Comparison of ENCODE assay signal across 23 cellular contexts in genomic region chr17:4551796-4552525, GRCh38. TPM values are rescaled to one million over a fixed set of nuclear protein-coding genes. Genes with fewer than 3 reads are reported as not detected.
DNase-seq lines count a peak whose midpoint lies in the region; ATAC-seq, FAIRE-seq and TF ChIP-seq lines count a peak whose summit lies in the region.
"Had no signal": no experiment of that assay in that cellular context is flagged by ENCODE, and none has a peak within 500 bp of the region (broad histone marks: within the 10 kb centered on the region; RNA-seq: fewer than 3 reads in every experiment).

No MANE protein-coding gene starts in this region.

- H2AFZ ChIP-seq in GM12878 (ENCODE audit: control insufficient read depth, low read depth, low read length) (no peak overlapping the region), HepG2 (ENCODE audit: low read length) (no peak overlapping the region)

- H3K9me3 ChIP-seq in GM12878 (replicated peaks; ENCODE audit: control insufficient read depth, insufficient read depth, low read length) (no peaks in the 10 kb centered on the region), HepG2 (ENCODE audit: low read length) (no peaks in the 10 kb centered on the region)
- H3K9me3 ChIP-seq: Caco-2 had no signal

- BruUV-seq in GM12878 (replicated peaks; lab: Mats Ljungman, UMichigan), result no TSS peak
- BruUV-seq in HepG2 (replicated peaks; lab: Mats Ljungman, UMichigan), result no TSS peak

- FAIRE-seq in GM12878 (lab: Jason Lieb, UNC) (no peak), HepG2 (lab: Jason Lieb, UNC) (no peak)
- FAIRE-seq: G401.6, GM12892 had no signal

- SMC1A ChIA-PET in GM12878 (lab: Charles Lee; ENCODE audit: uncharacterized antibody, unreplicated experiment), result no interaction called here

- no peak overlapping the region for H3K4me3 ChIP-seq in H7 (ENCODE audit: insufficient read depth, low read depth, low read length)
- no peak overlapping the region for H3K4me3 ChIP-seq in GM12878
- no peak overlapping the region for H3K4me3 ChIP-seq in HepG2 (replicated peaks in 1 of 3; ENCODE audit: insufficient read depth in 1 of 3, low read depth in 2 of 3, low read length in 3 of 3)
- H3K4me3 ChIP-seq in coronary artery, result no peak overlapping the region

- TF ChIP-seq EP300 in GM12878 (IDR thresholded peaks at IDR 0.05; ENCODE audit: borderline replicate concordance in 1 of 2, control insufficient read depth in 1 of 2, low read depth in 2 of 2, low read length in 2 of 2), result no peak
- TF ChIP-seq EP300 in HepG2 (IDR thresholded peaks at IDR 0.05; ENCODE audit: low read depth in 2 of 2, low read length in 2 of 2), result no peak
- TF ChIP-seq EP300 in HepG2 (CRISPR knock-in tag; IDR thresholded peaks at IDR 0.05; ENCODE audit: borderline replicate concordance), result no peak

- H3K27ac ChIP-seq in GM12878 (ENCODE audit: control insufficient read depth, insufficient read depth), result no peak overlapping the region
- no peak overlapping the region for H3K27ac ChIP-seq in HepG2 (ENCODE audit: extremely low read length, insufficient read depth, low read length)
- no peak overlapping the region for H3K27ac ChIP-seq in coronary artery

- H3K79me2 ChIP-seq in GM12878 (ENCODE audit: control insufficient read depth, insufficient read depth, low read length) (peaks cover 27% of the 10 kb centered on the region), HepG2 (ENCODE audit: insufficient read depth, low read length) (peaks cover 16% of the 10 kb centered on the region)

- ATAC-seq in GM12878 (no peak), HepG2 (no peak), HG03095 (IDR thresholded peaks at IDR 0.05; ENCODE audit: unreplicated experiment) (no peak)

- intact Hi-C loops in GM12878 (cut with micrococcal nuclease; ENCODE audit: unreplicated experiment), result no loop called here
- intact Hi-C loops in HepG2 (cut with micrococcal nuclease; ENCODE audit: unreplicated experiment), result no loop called here
- intact Hi-C loops in posterior vena cava (cut with DNase I), result no loop called here

- H3K36me3 ChIP-seq in H7 (replicated peaks; ENCODE audit: control insufficient read depth, insufficient read depth, low read length) (peaks cover 54% of the 10 kb centered on the region), GM12878 (ENCODE audit: control insufficient read depth in 2 of 2, insufficient read depth in 2 of 2, low read length in 1 of 2) (peaks cover 32 to 34% of the 10 kb centered on the region in 2 experiments), HepG2 (replicated peaks in 1 of 2; ENCODE audit: control insufficient read depth in 1 of 2, insufficient read depth in 2 of 2, low read length in 2 of 2) (peaks cover 38 to 63% of the 10 kb centered on the region in 2 experiments)

- TF ChIP-seq POLR2A in GM12878 (IDR thresholded peaks at IDR 0.05; ENCODE audit: low read depth, low read length) (0 out of 2 replicates have a peak, but pooled peaks have one; percentile 28), HepG2 (IDR thresholded peaks at IDR 0.05; ENCODE audit: insufficient read depth in 1 of 2, low read depth in 2 of 2, low read length in 2 of 2) (no peak)

- RAD21 ChIA-PET in GM12878 (lab: Charles Lee; ENCODE audit: unreplicated experiment), result no interaction called here

- 92% methylated on average over 26 of the region's 27 CpGs for WGBS in GM12878 (ENCODE audit: insufficient coverage, insufficient replicate concordance, low lambda C conversion rate, missing lambda C conversion rate)
- 96% methylated on average over 13 of the region's 27 CpGs for WGBS in HepG2 (ENCODE audit: low lambda C conversion rate)

- no peak for TF ChIP-seq RAD21 in GM12878 (IDR thresholded peaks at IDR 0.05; ENCODE audit: insufficient read depth, low read depth, low read length)
- TF ChIP-seq RAD21 in HepG2 (CRISPR knock-in tag; IDR thresholded peaks at IDR 0.05), result no peak

- POLR2A ChIA-PET in GM12878 (lab: Charles Lee) (no interaction called here), HepG2 (lab: Yijun Ruan, JAX) (interaction anchor here (1.1 kb wide), 1 partner anchor 14 kb away, joined by 3 read pairs; no protein-coding TSS in a partner anchor)

- TF ChIP-seq CTCF in GM12878 (IDR thresholded peaks at IDR 0.05 in 2 of 3, conservative IDR thresholded peaks at IDR 0.05 in 1 of 3; ENCODE audit: control insufficient read depth in 2 of 3, extremely low read depth in 1 of 3, insufficient read depth in 1 of 3, low read depth in 3 of 3, low read length in 3 of 3), result no peak
- TF ChIP-seq CTCF in HepG2 (CRISPR knock-in tag; IDR thresholded peaks at IDR 0.05), result no peak
- no peak for TF ChIP-seq CTCF in coronary artery (IDR thresholded peaks at IDR 0.05)

- no peaks in the 10 kb centered on the region; the same call in 1 of the 2 replicates for H4K20me1 ChIP-seq in GM12878 (ENCODE audit: control insufficient read depth, insufficient read depth)
- no peaks in the 10 kb centered on the region for H4K20me1 ChIP-seq in HepG2 (ENCODE audit: insufficient read depth, low read length)

- H3K4me2 ChIP-seq in GM12878 (ENCODE audit: control insufficient read depth, insufficient read depth) (no peak overlapping the region), HepG2 (ENCODE audit: low read depth, low read length) (no peak overlapping the region)

- H3K4me1 ChIP-seq in GM12878 (ENCODE audit: control insufficient read depth, insufficient read depth, low read length), result peaks cover 21% of the 10 kb centered on the region
- H3K4me1 ChIP-seq in HepG2 (ENCODE audit: insufficient read depth, low read length), result peaks cover 28% of the 10 kb centered on the region
- H3K4me1 ChIP-seq: Caco-2 had no signal

- peak; percentile 42 for DNase-seq in H7
- no peak for DNase-seq in GM12878 (ENCODE audit: low read depth, low spot score)
- no peak for DNase-seq in HepG2 (ENCODE audit: low spot score)
- peak; percentile 70 for DNase-seq in posterior vena cava (ENCODE audit: low spot score)
- DNase-seq in central memory CD4-positive, alpha-beta T cell, result no peak
- no peak for DNase-seq in coronary artery (ENCODE audit: low spot score)
- DNase-seq: C1 segment of cervical spinal cord; Caco-2; CD4-positive, alpha-beta memory T cell; H9; KBM-7; NCI-H2029; NCI-H446; NCI-H524 treated with DMSO at 0.1 percent for 48 hours; NCI-H774; SHP77 treated with DMSO at 0.1 percent for 48 hours had no signal

- CTCF ChIA-PET in GM12878 (lab: Yijun Ruan, JAX) (interaction anchor here (1.2 to 5.8 kb wide), 3 partner anchors 11 to 15 kb away, joined by 3 to 60 read pairs (median 7); no protein-coding TSS in a partner anchor), HepG2 (lab: Yijun Ruan, JAX; ENCODE audit: low intra/inter-chr PET ratio, low total read pairs) (no interaction called here)

- H3K27me3 ChIP-seq in H7 (ENCODE audit: control insufficient read depth, insufficient read depth, low read length) (no peaks in the 10 kb centered on the region), GM12878 (replicated peaks in 1 of 2; ENCODE audit: control insufficient read depth in 2 of 2, insufficient read depth in 2 of 2, low read length in 1 of 2) (no peaks in the 10 kb centered on the region), HepG2 (ENCODE audit: control insufficient read depth in 1 of 2, insufficient read depth in 2 of 2, low read length in 2 of 2) (no peaks in the 10 kb centered on the region)

- in situ Hi-C loops in GM12878 (cut with MboI), result no loop called here
- in situ Hi-C loops in HepG2 (cut with HindIII; ENCODE audit: extremely low pct_ligation_motif_present, low pct_unique_long_range_greater_than_20kb), result loop anchor here (10.0 kb wide), 1 partner anchor 343 kb away; the partner anchor contains the start of gene C17orf107

- no peak overlapping the region for H3K9ac ChIP-seq in GM12878 (ENCODE audit: control insufficient read depth, insufficient read depth, low read length)
- H3K9ac ChIP-seq in HepG2 (ENCODE audit: insufficient read depth, low read depth, low read length), result no peak overlapping the region

RNA-seq across cellular contexts. Expression of gene MYBBP1A, which starts 3.2 kb away (rescaled TPM):
- 140 and 149 TPM in 2 replicates for total RNA-seq in H7 (2014; rRNA removed; shearing (Covaris generic))
- total RNA-seq in GM12878 (2013; cell fraction: nucleolus; rRNA removed), result 120 and 130 TPM in 2 replicates
- total RNA-seq in GM12878 (2014; rRNA removed), result 98.5 and 120 TPM in 2 replicates
- total RNA-seq in GM12878 (2014; rRNA removed; fragmentation: Illumina TruSeq; extraction: Trizol), result 30.7 and 40.5 TPM in 2 replicates
- total RNA-seq in GM12878 (2021), result 115 and 121 TPM in 2 replicates
- polyA plus RNA-seq in GM12878 (2011; ENCODE audit: low read depth), result 17.5 TPM
- 13.1 and 29.5 TPM in 2 replicates for polyA plus RNA-seq in GM12878 (2011; rRNA removed)
- polyA plus RNA-seq in GM12878 (2011; cell fraction: cytosol; rRNA removed), result 25.7 and 40.7 TPM in 2 replicates
- polyA plus RNA-seq in GM12878 (2011; cell fraction: nucleus; rRNA removed), result 182 and 265 TPM in 2 replicates
- polyA plus RNA-seq in GM12878 (2012), result 43.0 and 54.9 TPM in 2 replicates
- polyA plus RNA-seq in GM12878 (2014; fragmentation: Illumina TruSeq; extraction: Trizol), result 17.8 and 54.2 TPM in 2 replicates
- polyA plus RNA-seq in GM12878 (2014; fragmentation: Nextera tagmentation; extraction: Ambion mirVana), result 1 to 10 TPM; 2.5 to 4.2 TPM
- polyA plus RNA-seq in GM12878 (2014; rRNA removed), result 89.0 and 126 TPM in 2 replicates
- polyA plus RNA-seq in GM12878 (2016; fragmentation: Nextera tagmentation; extraction: Ambion mirVana), result 100 to 1,000 TPM; 118 to 120 TPM
- 43.4 and 52.2 TPM in 2 replicates for polyA minus RNA-seq in GM12878 (2011; rRNA and poly(A)+ RNA removed)
- polyA minus RNA-seq in GM12878 (2011; cell fraction: cytosol; rRNA and poly(A)+ RNA removed), result 37.6 and 40.4 TPM in 2 replicates
- polyA minus RNA-seq in GM12878 (2011; cell fraction: nucleus; rRNA and poly(A)+ RNA removed), result 50.7 and 108 TPM in 2 replicates
- 40.4 and 54.8 TPM in 2 replicates for total RNA-seq in HepG2 (2016; rRNA removed; fragmentation: Illumina TruSeq; extraction: Trizol)
- total RNA-seq in HepG2 (2016; cell fraction: cytosol; rRNA removed; fragmentation: Illumina TruSeq; extraction: Trizol; ENCODE audit: low read depth), result 58.9 and 65.5 TPM in 2 replicates
- 35.1 and 61.8 TPM in 2 replicates for total RNA-seq in HepG2 (2016; cell fraction: insoluble cytoplasmic fraction; rRNA removed; fragmentation: Illumina TruSeq; extraction: Trizol)
- 24.4 and 24.9 TPM in 2 replicates for total RNA-seq in HepG2 (2016; cell fraction: membrane; rRNA removed; fragmentation: Illumina TruSeq; extraction: Trizol)
- 52.0 and 62.6 TPM in 2 replicates for total RNA-seq in HepG2 (2016; cell fraction: nucleus; rRNA removed; fragmentation: Illumina TruSeq; extraction: Trizol)
- 18.6 and 28.4 TPM in 2 replicates for polyA plus RNA-seq in HepG2 (2011; rRNA removed)
- 9.7 and 12.5 TPM in 2 replicates for polyA plus RNA-seq in HepG2 (2011; cell fraction: cytosol; rRNA removed)
- 158 and 176 TPM in 2 replicates for polyA plus RNA-seq in HepG2 (2011; cell fraction: nucleus; rRNA removed)
- polyA plus RNA-seq in HepG2 (2012), result 28.0 and 41.5 TPM in 2 replicates
- polyA plus RNA-seq in HepG2 (2016; cell fraction: cytosol; fragmentation: Illumina TruSeq; extraction: Trizol; ENCODE audit: low read depth), result 7.8 and 7.9 TPM in 2 replicates
- polyA plus RNA-seq in HepG2 (2016; cell fraction: insoluble cytoplasmic fraction; fragmentation: Illumina TruSeq; extraction: Trizol; ENCODE audit: low read depth), result 28.2 and 32.7 TPM in 2 replicates
- polyA plus RNA-seq in HepG2 (2016; cell fraction: membrane; fragmentation: Illumina TruSeq; extraction: Trizol; ENCODE audit: low read depth), result 9.0 and 12.1 TPM in 2 replicates
- polyA plus RNA-seq in HepG2 (2016; cell fraction: nucleus; fragmentation: Illumina TruSeq; extraction: Trizol; ENCODE audit: insufficient read depth, low read depth), result 146 and 160 TPM in 2 replicates
- polyA minus RNA-seq in HepG2 (2011; rRNA and poly(A)+ RNA removed; ENCODE audit: low replicate concordance), result 50.2 and 100 TPM in 2 replicates
- 19.4 and 21.0 TPM in 2 replicates for polyA minus RNA-seq in HepG2 (2011; cell fraction: cytosol; rRNA and poly(A)+ RNA removed)
- polyA minus RNA-seq in HepG2 (2011; cell fraction: nucleus; rRNA and poly(A)+ RNA removed), result 53.3 and 54.8 TPM in 2 replicates
- 10 to 100 TPM; 37.9 to 41.0 TPM for total RNA-seq in posterior vena cava

RNA-seq across cellular contexts. Expression of gene GGT6, which starts 8.4 kb away (rescaled TPM):
- total RNA-seq in H7 (2014; rRNA removed; shearing (Covaris generic)), result not detected in 2 replicates
- total RNA-seq in GM12878 (2013; cell fraction: nucleolus; rRNA removed), result not detected in 2 replicates
- total RNA-seq in GM12878 (2014; rRNA removed) (0.82 TPM in 1 of 2 replicates, not detected in the other), GM12878 (2014; rRNA removed; fragmentation: Illumina TruSeq; extraction: Trizol) (0.13 TPM in 1 of 2 replicates, not detected in the other), GM12878 (2021) (0.16 and 0.26 TPM in 2 replicates), HepG2 (2016; rRNA removed; fragmentation: Illumina TruSeq; extraction: Trizol) (0.70 and 0.80 TPM in 2 replicates), posterior vena cava (not detected)
- not detected for polyA plus RNA-seq in GM12878 (2011; ENCODE audit: low read depth)
- polyA plus RNA-seq in GM12878 (2011; rRNA removed) (not detected in 2 replicates), GM12878 (2014; fragmentation: Illumina TruSeq; extraction: Trizol) (0.01 TPM in 1 of 2 replicates, not detected in the other), GM12878 (2014; fragmentation: Nextera tagmentation; extraction: Ambion mirVana) (not detected), GM12878 (2014; rRNA removed) (0.19 and 0.22 TPM in 2 replicates), GM12878 (2016; fragmentation: Nextera tagmentation; extraction: Ambion mirVana) (under 1 TPM in 1 of 2 experiments, not detected in 1; 0.12 TPM), HepG2 (2011; rRNA removed) (0.14 and 0.16 TPM in 2 replicates)
- not detected in 2 replicates for polyA plus RNA-seq in GM12878 (2011; cell fraction: cytosol; rRNA removed)
- 0.13 TPM in 1 of 2 replicates, not detected in the other for polyA plus RNA-seq in GM12878 (2011; cell fraction: nucleus; rRNA removed)
- not detected in 2 replicates for polyA plus RNA-seq in GM12878 (2012)
- not detected in 2 replicates for polyA minus RNA-seq in GM12878 (2011; rRNA and poly(A)+ RNA removed)
- not detected in 2 replicates for polyA minus RNA-seq in GM12878 (2011; cell fraction: cytosol; rRNA and poly(A)+ RNA removed)
- polyA minus RNA-seq in GM12878 (2011; cell fraction: nucleus; rRNA and poly(A)+ RNA removed), result not detected in 2 replicates
- total RNA-seq in HepG2 (2016; cell fraction: cytosol; rRNA removed; fragmentation: Illumina TruSeq; extraction: Trizol; ENCODE audit: low read depth), result 0.20 and 0.26 TPM in 2 replicates
- 0.68 and 1.1 TPM in 2 replicates for total RNA-seq in HepG2 (2016; cell fraction: insoluble cytoplasmic fraction; rRNA removed; fragmentation: Illumina TruSeq; extraction: Trizol)
- 0.59 and 0.62 TPM in 2 replicates for total RNA-seq in HepG2 (2016; cell fraction: membrane; rRNA removed; fragmentation: Illumina TruSeq; extraction: Trizol)
- total RNA-seq in HepG2 (2016; cell fraction: nucleus; rRNA removed; fragmentation: Illumina TruSeq; extraction: Trizol), result 0.28 and 0.37 TPM in 2 replicates
- polyA plus RNA-seq in HepG2 (2011; cell fraction: cytosol; rRNA removed), result 0.10 and 0.12 TPM in 2 replicates
- polyA plus RNA-seq in HepG2 (2011; cell fraction: nucleus; rRNA removed), result 0.09 and 0.43 TPM in 2 replicates
- 0.24 and 0.29 TPM in 2 replicates for polyA plus RNA-seq in HepG2 (2012)
- polyA plus RNA-seq in HepG2 (2016; cell fraction: cytosol; fragmentation: Illumina TruSeq; extraction: Trizol; ENCODE audit: low read depth), result 0.24 and 0.27 TPM in 2 replicates
- 0.71 and 1.2 TPM in 2 replicates for polyA plus RNA-seq in HepG2 (2016; cell fraction: insoluble cytoplasmic fraction; fragmentation: Illumina TruSeq; extraction: Trizol; ENCODE audit: low read depth)
- 0.50 and 0.52 TPM in 2 replicates for polyA plus RNA-seq in HepG2 (2016; cell fraction: membrane; fragmentation: Illumina TruSeq; extraction: Trizol; ENCODE audit: low read depth)
- polyA plus RNA-seq in HepG2 (2016; cell fraction: nucleus; fragmentation: Illumina TruSeq; extraction: Trizol; ENCODE audit: insufficient read depth, low read depth), result 1.1 and 1.5 TPM in 2 replicates
- 0.38 TPM in 1 of 2 replicates, not detected in the other for polyA minus RNA-seq in HepG2 (2011; rRNA and poly(A)+ RNA removed; ENCODE audit: low replicate concordance)
- not detected in 2 replicates for polyA minus RNA-seq in HepG2 (2011; cell fraction: cytosol; rRNA and poly(A)+ RNA removed)
- 0.12 TPM in 1 of 2 replicates, not detected in the other for polyA minus RNA-seq in HepG2 (2011; cell fraction: nucleus; rRNA and poly(A)+ RNA removed)
- total RNA-seq: A673; Caco-2; CD4-positive, alpha-beta memory T cell; HT1080; LHCN-M2; MCF 10A had no signal
- polyA plus RNA-seq: CD4-positive, alpha-beta memory T cell had no signal

RNA-seq across cellular contexts. Expression of gene SMTNL2, which starts 32.4 kb away (rescaled TPM):
- 1.4 and 1.9 TPM in 2 replicates for total RNA-seq in H7 (2014; rRNA removed; shearing (Covaris generic))
- not detected in 2 replicates for total RNA-seq in GM12878 (2013; cell fraction: nucleolus; rRNA removed)
- total RNA-seq in GM12878 (2014; rRNA removed), result not detected in 2 replicates
- not detected in 2 replicates for total RNA-seq in GM12878 (2014; rRNA removed; fragmentation: Illumina TruSeq; extraction: Trizol)
- not detected in 2 replicates for total RNA-seq in GM12878 (2021)
- polyA plus RNA-seq in GM12878 (2011; ENCODE audit: low read depth), result not detected
- polyA plus RNA-seq in GM12878 (2011; rRNA removed), result not detected in 2 replicates
- not detected in 2 replicates for polyA plus RNA-seq in GM12878 (2011; cell fraction: cytosol; rRNA removed)
- not detected in 2 replicates for polyA plus RNA-seq in GM12878 (2011; cell fraction: nucleus; rRNA removed)
- not detected in 2 replicates for polyA plus RNA-seq in GM12878 (2012)
- polyA plus RNA-seq in GM12878 (2014; fragmentation: Illumina TruSeq; extraction: Trizol), result not detected in 2 replicates
- polyA plus RNA-seq in GM12878 (2014; fragmentation: Nextera tagmentation; extraction: Ambion mirVana), result not detected
- polyA plus RNA-seq in GM12878 (2014; rRNA removed), result not detected in 2 replicates
- not detected for polyA plus RNA-seq in GM12878 (2016; fragmentation: Nextera tagmentation; extraction: Ambion mirVana)
- polyA minus RNA-seq in GM12878 (2011; rRNA and poly(A)+ RNA removed), result not detected in 2 replicates
- polyA minus RNA-seq in GM12878 (2011; cell fraction: cytosol; rRNA and poly(A)+ RNA removed), result not detected in 2 replicates
- not detected in 2 replicates for polyA minus RNA-seq in GM12878 (2011; cell fraction: nucleus; rRNA and poly(A)+ RNA removed)
- 5.1 and 5.8 TPM in 2 replicates for total RNA-seq in HepG2 (2016; rRNA removed; fragmentation: Illumina TruSeq; extraction: Trizol)
- 1.5 and 1.6 TPM in 2 replicates for total RNA-seq in HepG2 (2016; cell fraction: cytosol; rRNA removed; fragmentation: Illumina TruSeq; extraction: Trizol; ENCODE audit: low read depth)
- total RNA-seq in HepG2 (2016; cell fraction: insoluble cytoplasmic fraction; rRNA removed; fragmentation: Illumina TruSeq; extraction: Trizol), result 5.3 and 5.8 TPM in 2 replicates
- 4.8 and 5.0 TPM in 2 replicates for total RNA-seq in HepG2 (2016; cell fraction: membrane; rRNA removed; fragmentation: Illumina TruSeq; extraction: Trizol)
- total RNA-seq in HepG2 (2016; cell fraction: nucleus; rRNA removed; fragmentation: Illumina TruSeq; extraction: Trizol), result 3.0 and 4.2 TPM in 2 replicates
- polyA plus RNA-seq in HepG2 (2011; rRNA removed), result 0.41 and 1.1 TPM in 2 replicates
- 0.38 and 0.64 TPM in 2 replicates for polyA plus RNA-seq in HepG2 (2011; cell fraction: cytosol; rRNA removed)
- 0.42 and 0.95 TPM in 2 replicates for polyA plus RNA-seq in HepG2 (2011; cell fraction: nucleus; rRNA removed)
- polyA plus RNA-seq in HepG2 (2012), result 0.58 and 0.69 TPM in 2 replicates
- polyA plus RNA-seq in HepG2 (2016; cell fraction: cytosol; fragmentation: Illumina TruSeq; extraction: Trizol; ENCODE audit: low read depth), result 1.8 TPM in 2 replicates
- 7.9 and 8.6 TPM in 2 replicates for polyA plus RNA-seq in HepG2 (2016; cell fraction: insoluble cytoplasmic fraction; fragmentation: Illumina TruSeq; extraction: Trizol; ENCODE audit: low read depth)
- 2.3 and 3.2 TPM in 2 replicates for polyA plus RNA-seq in HepG2 (2016; cell fraction: membrane; fragmentation: Illumina TruSeq; extraction: Trizol; ENCODE audit: low read depth)
- polyA plus RNA-seq in HepG2 (2016; cell fraction: nucleus; fragmentation: Illumina TruSeq; extraction: Trizol; ENCODE audit: insufficient read depth, low read depth), result 5.8 and 9.1 TPM in 2 replicates
- 1.9 TPM in 1 of 2 replicates, not detected in the other for polyA minus RNA-seq in HepG2 (2011; rRNA and poly(A)+ RNA removed; ENCODE audit: low replicate concordance)
- 0.70 and 0.99 TPM in 2 replicates for polyA minus RNA-seq in HepG2 (2011; cell fraction: cytosol; rRNA and poly(A)+ RNA removed)
- 0.13 TPM in 1 of 2 replicates, not detected in the other for polyA minus RNA-seq in HepG2 (2011; cell fraction: nucleus; rRNA and poly(A)+ RNA removed)
- 1 to 10 TPM; 2.0 to 3.0 TPM for total RNA-seq in posterior vena cava
- total RNA-seq: A673; CD4-positive, alpha-beta memory T cell; HT1080; LHCN-M2; MCF 10A had no signal
- polyA plus RNA-seq: CD4-positive, alpha-beta memory T cell had no signal

RNA-seq across cellular contexts. Expression of gene SPNS2, which starts 53.3 kb away (rescaled TPM):
- 1.8 and 2.1 TPM in 2 replicates for total RNA-seq in H7 (2014; rRNA removed; shearing (Covaris generic))
- not detected in 2 replicates for total RNA-seq in GM12878 (2013; cell fraction: nucleolus; rRNA removed)
- total RNA-seq in GM12878 (2014; rRNA removed) (0.17 and 0.82 TPM in 2 replicates), GM12878 (2014; rRNA removed; fragmentation: Illumina TruSeq; extraction: Trizol) (0.09 TPM in 2 replicates), GM12878 (2021) (0.28 and 0.56 TPM in 2 replicates), HepG2 (2016; rRNA removed; fragmentation: Illumina TruSeq; extraction: Trizol) (not detected in 2 replicates), posterior vena cava (10 to 100 TPM; 16.2 to 20.9 TPM)
- polyA plus RNA-seq in GM12878 (2011; ENCODE audit: low read depth), result not detected
- polyA plus RNA-seq in GM12878 (2011; rRNA removed) (0.04 TPM in 1 of 2 replicates, not detected in the other), GM12878 (2014; fragmentation: Illumina TruSeq; extraction: Trizol) (0.15 TPM in 1 of 2 replicates, not detected in the other), GM12878 (2014; fragmentation: Nextera tagmentation; extraction: Ambion mirVana) (not detected), GM12878 (2014; rRNA removed) (0.29 and 0.53 TPM in 2 replicates), GM12878 (2016; fragmentation: Nextera tagmentation; extraction: Ambion mirVana) (1 to 10 TPM in 1 of 2 experiments, under 1 TPM in 1; 0.49 to 1.1 TPM), HepG2 (2011; rRNA removed) (0.01 and 0.03 TPM in 2 replicates)
- polyA plus RNA-seq in GM12878 (2011; cell fraction: cytosol; rRNA removed), result 0.06 and 0.18 TPM in 2 replicates
- polyA plus RNA-seq in GM12878 (2011; cell fraction: nucleus; rRNA removed), result 0.25 TPM in 2 replicates
- 0.50 and 0.79 TPM in 2 replicates for polyA plus RNA-seq in GM12878 (2012)
- polyA minus RNA-seq in GM12878 (2011; rRNA and poly(A)+ RNA removed), result not detected in 2 replicates
- polyA minus RNA-seq in GM12878 (2011; cell fraction: cytosol; rRNA and poly(A)+ RNA removed), result not detected in 2 replicates
- not detected in 2 replicates for polyA minus RNA-seq in GM12878 (2011; cell fraction: nucleus; rRNA and poly(A)+ RNA removed)
- total RNA-seq in HepG2 (2016; cell fraction: cytosol; rRNA removed; fragmentation: Illumina TruSeq; extraction: Trizol; ENCODE audit: low read depth), result not detected in 2 replicates
- total RNA-seq in HepG2 (2016; cell fraction: insoluble cytoplasmic fraction; rRNA removed; fragmentation: Illumina TruSeq; extraction: Trizol), result not detected in 2 replicates
- not detected in 2 replicates for total RNA-seq in HepG2 (2016; cell fraction: membrane; rRNA removed; fragmentation: Illumina TruSeq; extraction: Trizol)
- not detected in 2 replicates for total RNA-seq in HepG2 (2016; cell fraction: nucleus; rRNA removed; fragmentation: Illumina TruSeq; extraction: Trizol)
- polyA plus RNA-seq in HepG2 (2011; cell fraction: cytosol; rRNA removed), result 0.03 and 0.05 TPM in 2 replicates
- 0.14 TPM in 1 of 2 replicates, not detected in the other for polyA plus RNA-seq in HepG2 (2011; cell fraction: nucleus; rRNA removed)
- 0.16 and 0.34 TPM in 2 replicates for polyA plus RNA-seq in HepG2 (2012)
- polyA plus RNA-seq in HepG2 (2016; cell fraction: cytosol; fragmentation: Illumina TruSeq; extraction: Trizol; ENCODE audit: low read depth), result not detected in 2 replicates
- not detected in 2 replicates for polyA plus RNA-seq in HepG2 (2016; cell fraction: insoluble cytoplasmic fraction; fragmentation: Illumina TruSeq; extraction: Trizol; ENCODE audit: low read depth)
- polyA plus RNA-seq in HepG2 (2016; cell fraction: membrane; fragmentation: Illumina TruSeq; extraction: Trizol; ENCODE audit: low read depth), result not detected in 2 replicates
- not detected in 2 replicates for polyA plus RNA-seq in HepG2 (2016; cell fraction: nucleus; fragmentation: Illumina TruSeq; extraction: Trizol; ENCODE audit: insufficient read depth, low read depth)
- 0.16 TPM in 1 of 2 replicates, not detected in the other for polyA minus RNA-seq in HepG2 (2011; rRNA and poly(A)+ RNA removed; ENCODE audit: low replicate concordance)
- not detected in 2 replicates for polyA minus RNA-seq in HepG2 (2011; cell fraction: cytosol; rRNA and poly(A)+ RNA removed)
- not detected in 2 replicates for polyA minus RNA-seq in HepG2 (2011; cell fraction: nucleus; rRNA and poly(A)+ RNA removed)
- total RNA-seq: A673, MCF 10A had no signal

Comparison
In these comparisons a context has a peak if more than half of its experiments do, and no peak if none do; other contexts are left out.
1. DNase-seq: peak in H7 (single experiment) and posterior vena cava (single experiment); none in GM12878 (single experiment), HepG2 (single experiment), central memory CD4-positive, alpha-beta T cell (single experiment) and coronary artery (single experiment).